In genomic region chr11:73661035-73661628, GRCh38 we compare ENCODE assay signal across 8 cellular contexts. TPM values are rescaled to one million over a fixed set of nuclear protein-coding genes. Genes with fewer than 3 reads are reported as not detected.
DNase-seq lines count a peak whose midpoint lies in the region; ATAC-seq and TF ChIP-seq lines count a peak whose summit lies in the region.

No MANE protein-coding gene starts in this region.

- peak; percentile 88 for ATAC-seq in GM19463 (IDR thresholded peaks at IDR 0.05; ENCODE audit: unreplicated experiment)
- ATAC-seq in omental fat pad (ENCODE audit: low FRiP score) = peak; percentile 94

- H3K4me3 ChIP-seq in BJ (ENCODE audit: low read depth, low read length) (peak overlapping the region; percentile 40), SK-N-SH (ENCODE audit: low read depth in 2 of 2, low read length in 1 of 2) (peak overlapping the region; percentile 35 to 51; a peak in 3 of 4 replicates)

- TF ChIP-seq CTCF in BJ (IDR thresholded peaks at IDR 0.05; ENCODE audit: insufficient read depth, low read depth, low read length) (peak; percentile 96), LNCAP (IDR thresholded peaks at IDR 0.05) (peak; percentile 81), SK-N-SH (IDR thresholded peaks at IDR 0.05) (peak; percentile 94), omental fat pad (IDR thresholded peaks at IDR 0.05) (peak in 2 of 3 donors; percentile 87 to 91)

- TF ChIP-seq RAD21 in SK-N-SH (IDR thresholded peaks at IDR 0.05; ENCODE audit: low read length) = peak; percentile 99

- H3K4me2 ChIP-seq in SK-N-SH = peak overlapping the region; percentile 51; the same call in 1 of the 2 replicates

- POLR2A ChIA-PET in BJ (lab: Charles Lee) = no interaction called here
- POLR2A ChIA-PET in SK-N-SH (lab: Yijun Ruan, JAX) = interaction anchor here (1.0 kb wide), 1 partner anchor 326 kb away, joined by 3 read pairs; no protein-coding TSS in a partner anchor

- peaks cover 0 to 6% of the 10 kb centered on the region in 2 experiments; a peak in 1 of 4 replicates for H3K4me1 ChIP-seq in SK-N-SH (ENCODE audit: control insufficient read depth in 1 of 2, insufficient read depth in 2 of 2, low read depth in 1 of 2, low read length in 1 of 2)

- H2AFZ ChIP-seq in SK-N-SH (ENCODE audit: low read depth) = no peak overlapping the region; the same call in 1 of the 2 replicates

- H3K27ac ChIP-seq in SK-N-SH (ENCODE audit: low read depth in 2 of 2, low read length in 1 of 2) = no peak overlapping the region

- H3K9me3 ChIP-seq in SK-N-SH = no peaks in the 10 kb centered on the region

- H3F3A ChIP-seq in SK-N-SH (replicated peaks; ENCODE audit: insufficient read depth) = no peaks in the 10 kb centered on the region

- H3K9me2 ChIP-seq in SK-N-SH = no peaks in the 10 kb centered on the region

- H3K36me3 ChIP-seq in BJ (ENCODE audit: control insufficient read depth, insufficient read depth, low read length) (no peaks in the 10 kb centered on the region), SK-N-SH (replicated peaks in 1 of 2; ENCODE audit: control insufficient read depth in 1 of 2, insufficient read depth in 2 of 2, low read length in 1 of 2) (no peaks in the 10 kb centered on the region)

- WGBS in SK-N-SH (ENCODE audit: low lambda C conversion rate) = 48% methylated on average over 26 of the region's 40 CpGs

- DNase-seq in BJ (ENCODE audit: low read depth) (peak; percentile 20), SK-N-SH (peak; percentile 97), glomerular visceral epithelial cell (ENCODE audit: extremely low spot score) (peak; percentile 87), omental fat pad (ENCODE audit: low spot score) (peak; percentile 84), superior temporal gyrus (ENCODE audit: extremely low spot score) (peak; percentile 95)
- DNase-seq in activated naive CD4-positive, alpha-beta T cell treated with anti-CD3 and anti-CD28 coated beads, Interleukin-2, amount 50 U/mL, for 16 hours = peak; percentile 87

- H4K20me1 ChIP-seq in SK-N-SH (ENCODE audit: insufficient read depth) = no peaks in the 10 kb centered on the region

- TF ChIP-seq EP300 in SK-N-SH (IDR thresholded peaks at IDR 0.05; ENCODE audit: borderline replicate concordance in 1 of 2, low read depth in 1 of 2, low read length in 1 of 2) = no peak

- CTCF ChIA-PET in BJ (lab: Yijun Ruan, JAX) = interaction anchor here (0.6 to 7.1 kb wide), 57 partner anchors 8 to 1129 kb away, joined by 3 to 100 read pairs (median 4); partner anchors contain the start of gene PLEKHB1
- CTCF ChIA-PET in SK-N-SH (lab: Yijun Ruan, JAX) = interaction anchor here (0.5 to 6.6 kb wide), 81 partner anchors 9 to 700 kb away, joined by 3 to 123 read pairs (median 4); partner anchors contain the start of genes FAM168A, PLEKHB1 and RELT

- 0 out of 2 replicates have a peak overlapping the region, but pooled peaks have one; percentile 39 for H3K9ac ChIP-seq in SK-N-SH

- no peaks in the 10 kb centered on the region for H3K79me2 ChIP-seq in SK-N-SH (ENCODE audit: insufficient read depth)

- H3K27me3 ChIP-seq in BJ (ENCODE audit: control insufficient read depth, insufficient read depth, low read length) (no peaks in the 10 kb centered on the region), SK-N-SH (ENCODE audit: insufficient read depth) (no peaks in the 10 kb centered on the region)

TF ChIP-seq in SK-N-SH, 30 proteins besides CTCF, POLR2A, EP300 and RAD21:
- TF ChIP-seq CHD2 (IDR thresholded peaks at IDR 0.05; ENCODE audit: low read length, partially characterized antibody) = peak; percentile 25
- no peak for TF ChIP-seq TAF1 (IDR thresholded peaks at IDR 0.05; ENCODE audit: borderline replicate concordance, low read depth, low read length)
- TF ChIP-seq MAX (IDR thresholded peaks at IDR 0.05; ENCODE audit: low read depth) = 0 out of 2 replicates have a peak, but pooled peaks have one; percentile 33
- TF ChIP-seq RCOR1 (IDR thresholded peaks at IDR 0.05; ENCODE audit: low read length) = peak; percentile 39; the same call in 1 of the 2 replicates
- TF ChIP-seq POLR2AphosphoS5 (IDR thresholded peaks at IDR 0.05; ENCODE audit: low read depth, low read length) = 0 out of 2 replicates have a peak, but pooled peaks have one; percentile 12
- TF ChIP-seq SIN3A (IDR thresholded peaks at IDR 0.05; ENCODE audit: borderline replicate concordance, low read depth, low read length) = peak; percentile 19; the same call in 1 of the 2 replicates
- TF ChIP-seq SMC3 (IDR thresholded peaks at IDR 0.05; ENCODE audit: low read depth, low read length) = peak; percentile 97
- no peak for TF ChIP-seq ELF1 (IDR thresholded peaks at IDR 0.05)
- TF ChIP-seq FOSL2 (IDR thresholded peaks at IDR 0.05; ENCODE audit: borderline replicate concordance, low read depth) = no peak
- TF ChIP-seq TCF12 (IDR thresholded peaks at IDR 0.05) = no peak
- no peak for TF ChIP-seq TEAD4 (IDR thresholded peaks at IDR 0.05; ENCODE audit: borderline replicate concordance, insufficient read depth)
- TF ChIP-seq GATA2 (CRISPR knock-in tag; IDR thresholded peaks at IDR 0.05) = no peak
- TF ChIP-seq RXRA (IDR thresholded peaks at IDR 0.05; ENCODE audit: borderline replicate concordance, low read depth) = no peak

RNA-seq across cellular contexts. Expression of gene PLEKHB1, which starts 14.8 kb away (rescaled TPM):
- polyA plus RNA-seq in BJ (2011; rRNA removed) (0.29 and 0.40 TPM in 2 replicates), SK-N-SH (2012; rRNA removed) (9.7 and 10.2 TPM in 2 replicates)
- polyA minus RNA-seq in BJ (2011; rRNA and poly(A)+ RNA removed) = 0.33 TPM in 1 of 2 replicates, not detected in the other
- 5.1 and 7.2 TPM in 2 replicates for polyA plus RNA-seq in SK-N-SH (2012; cell fraction: cytosol; rRNA removed)
- 11.2 and 14.6 TPM in 2 replicates for polyA plus RNA-seq in SK-N-SH (2012; cell fraction: nucleus; rRNA removed)
- 1 to 10 TPM; 1.1 to 8.2 (median 4.2) TPM for total RNA-seq in omental fat pad

Comparison
In these comparisons a context has a peak if more than half of its experiments do, and no peak if none do; other contexts are left out.
1. DNase-seq: peak in every context shown above with its lines; median percentile 97 in SK-N-SH; 95 in superior temporal gyrus; 87 in activated naive CD4-positive, alpha-beta T cell treated with anti-CD3 and anti-CD28 coated beads, Interleukin-2, amount 50 U/mL, for 16 hours; 87 in glomerular visceral epithelial cell; 84 in omental fat pad; 20 in BJ.